Comparison of ENCODE assay signal across 18 cellular contexts in genomic region chr9:99752710-99753109, GRCh38.
DNase-seq lines count a peak whose midpoint lies in the region; ATAC-seq, FAIRE-seq and TF ChIP-seq lines count a peak whose summit lies in the region.
"Had no signal": no experiment of that assay in that cellular context is flagged by ENCODE, and none has a peak within 500 bp of the region (broad histone marks: within the 10 kb centered on the region; RNA-seq: fewer than 3 reads in every experiment).

No MANE protein-coding gene starts in this region.

- H3K4me3 ChIP-seq in breast epithelium: no peak overlapping the region
- H3K4me3 ChIP-seq in fibroblast of villous mesenchyme (ENCODE audit: low read depth, low read length): no peak overlapping the region

- H3K4me3 Mint-ChIP-seq in MCF 10A (ENCODE audit: unreplicated experiment): no peak overlapping the region
- H3K4me3 Mint-ChIP-seq: activated CD4-positive, alpha-beta T cell treated with anti-CD3 and anti-CD28 coated beads for 36 hours; H9 had no signal

- POLR2A ChIA-PET in MCF 10A (lab: Yijun Ruan, JAX): no interaction called here

- H3K27me3 Mint-ChIP-seq in MCF 10A (ENCODE audit: insufficient read depth, unreplicated experiment): no peaks in the 10 kb centered on the region

- peak overlapping the region; percentile 71 for H3K27ac Mint-ChIP-seq in MCF 10A (ENCODE audit: low read depth, unreplicated experiment)
- H3K27ac Mint-ChIP-seq: activated CD4-positive, alpha-beta T cell treated with anti-CD3 and anti-CD28 coated beads for 36 hours; H9 had no signal

- no peaks in the 10 kb centered on the region for H3K9me3 ChIP-seq in breast epithelium

- no peak for FAIRE-seq in urothelium cell line (lab: Jason Lieb, UNC)

- ATAC-seq in HG02870 (IDR thresholded peaks at IDR 0.05; ENCODE audit: unreplicated experiment): no peak
- ATAC-seq: activated CD4-positive, alpha-beta T cell treated with anti-CD3 and anti-CD28 coated beads for 36 hours; stimulated activated naive CD8-positive, alpha-beta T cell treated with anti-CD3 and anti-CD28 coated beads, Interleukin-15, Interleukin-2, amounts not matched to agents 100 U/mL and 50 U/mL, for 24 hours had no signal

- peak; percentile 67 for DNase-seq in MCF 10A (ENCODE audit: unreplicated experiment)
- no peak for DNase-seq in breast epithelium (ENCODE audit: low spot score in 2 of 2)
- DNase-seq in amniotic stem cell (lab: John Stamatoyannopoulos, UW): peak; percentile 66
- DNase-seq in fibroblast of villous mesenchyme (ENCODE audit: low read depth): peak; percentile 63
- peak; percentile 14 for DNase-seq in urothelium cell line (ENCODE audit: low spot score)
- no peak for DNase-seq in HUDEP-2 (lab: John Stamatoyannopoulos, UW; ENCODE audit: unreplicated experiment in 76 of 76)
- DNase-seq in C1 segment of cervical spinal cord (lab: John Stamatoyannopoulos, UW): no peak
- DNase-seq: activated CD4-positive, alpha-beta T cell treated with anti-CD3 and anti-CD28 coated beads for 36 hours; activated naive CD4-positive, alpha-beta T cell treated with anti-CD3 and anti-CD28 coated beads, Interleukin-2, amount 50 U/mL, for 16 hours; H9; NCI-H2081; NCI-H748 treated with DMSO at 0.1 percent for 48 hours; Right ventricle myocardium superior; stimulated activated naive CD8-positive, alpha-beta T cell treated with anti-CD3 and anti-CD28 coated beads, Interleukin-15, Interleukin-2, amounts not matched to agents 100 U/mL and 50 U/mL, for 24 hours; T-helper 2 cell had no signal

- intact Hi-C loops in MCF 10A (cut with micrococcal nuclease) (no loop called here), breast epithelium (cut with DNase I; ENCODE audit: low total_unique reads) (no loop called here)

- no peaks in the 10 kb centered on the region for H3K36me3 Mint-ChIP-seq in MCF 10A (ENCODE audit: insufficient read depth, unreplicated experiment)

- no peak overlapping the region for H3K27ac ChIP-seq in breast epithelium
- H3K27ac ChIP-seq: 22Rv1, HL-60 had no signal

- H3K4me1 Mint-ChIP-seq in MCF 10A (ENCODE audit: insufficient read depth, unreplicated experiment): peaks cover 6% of the 10 kb centered on the region
- H3K4me1 Mint-ChIP-seq: activated CD4-positive, alpha-beta T cell treated with anti-CD3 and anti-CD28 coated beads for 36 hours had no signal

- TF ChIP-seq POLR2A in breast epithelium (IDR thresholded peaks at IDR 0.05): no peak

- CTCF ChIA-PET in MCF 10A (lab: Yijun Ruan, JAX): no interaction called here

- H3K9me3 Mint-ChIP-seq in MCF 10A (ENCODE audit: unreplicated experiment): no peaks in the 10 kb centered on the region
- H3K9me3 Mint-ChIP-seq: H9 had no signal

- no TSS peak for BruUV-seq in MCF 10A (replicated peaks; lab: Mats Ljungman, UMichigan)

- no peaks in the 10 kb centered on the region for H3K27me3 ChIP-seq in breast epithelium

- TF ChIP-seq CTCF in MCF 10A (IDR thresholded peaks at IDR 0.05; ENCODE audit: unreplicated experiment): no peak
- TF ChIP-seq CTCF in breast epithelium (IDR thresholded peaks at IDR 0.05): no peak
- TF ChIP-seq CTCF in fibroblast of villous mesenchyme (IDR thresholded peaks at IDR 0.05; ENCODE audit: insufficient read depth, low read depth, low read length): no peak

- H3K4me1 ChIP-seq in breast epithelium: no peaks in the 10 kb centered on the region

- H3K36me3 ChIP-seq in breast epithelium: no peaks in the 10 kb centered on the region

Comparison
In these comparisons a context has a peak if more than half of its experiments do, and no peak if none do; other contexts are left out.
1. DNase-seq: peak in MCF 10A (single experiment), amniotic stem cell (single experiment), fibroblast of villous mesenchyme (single experiment) and urothelium cell line (single experiment); none in breast epithelium (0 of 2), HUDEP-2 (0 of 76) and C1 segment of cervical spinal cord (0 of 14).